In the genomic region with DNA sequence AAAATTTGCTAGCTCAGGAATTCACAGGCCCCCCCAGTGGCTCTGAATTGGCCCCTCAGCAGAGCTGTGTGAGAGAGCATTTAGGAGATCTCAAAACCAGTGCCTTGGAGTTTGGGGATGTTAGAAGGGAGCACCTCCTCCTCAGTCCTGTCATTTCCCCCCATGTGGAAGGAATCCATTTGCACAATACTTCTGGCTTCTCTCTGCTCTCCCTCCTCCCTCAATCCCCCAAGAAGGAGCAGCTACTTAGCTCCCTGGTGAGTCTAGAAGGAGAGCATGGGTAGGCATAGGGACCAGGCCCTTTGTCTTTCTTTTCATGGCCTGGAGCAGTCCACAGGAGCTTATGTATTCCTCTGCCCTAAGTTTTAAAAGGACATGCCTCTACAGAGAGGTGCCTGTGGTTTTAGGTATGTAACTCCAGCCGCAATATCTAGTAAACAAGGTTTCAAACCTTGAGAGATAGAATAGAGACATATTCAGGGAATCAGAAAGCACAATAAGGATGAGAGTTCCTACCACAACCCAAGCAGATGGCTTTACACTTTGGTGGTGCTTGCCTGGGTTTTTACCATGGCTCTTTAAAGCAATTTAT, we compare ENCODE assay signal across 39 cellular contexts.
"Had no signal": no experiment of that assay in that cellular context is flagged by ENCODE, and none has a peak within 500 bp of the region (broad histone marks: within the 10 kb centered on the region; RNA-seq: fewer than 3 reads in every experiment).

No MANE protein-coding gene starts in this region.

- H3K27ac Mint-ChIP-seq: activated CD4-positive, alpha-beta T cell treated with anti-CD3 and anti-CD28 coated beads, Interleukin-2, amount 10 ng/mL, durations not matched to agents 7 days and 5 days; activated CD8-positive, alpha-beta T cell treated with anti-CD3 and anti-CD28 coated beads for 36 hours; activated naive CD4-positive, alpha-beta T cell treated with anti-CD3 and anti-CD28 coated beads for 36 hours; activated naive CD4-positive, alpha-beta T cell treated with anti-CD3 and anti-CD28 coated beads, Interleukin-2, amount 50 U/mL, for 24 hours; activated naive CD8-positive, alpha-beta T cell treated with anti-CD3 and anti-CD28 coated beads for 36 hours; activated naive CD8-positive, alpha-beta T cell treated with anti-CD3 and anti-CD28 coated beads, Interleukin-2, amount 50 U/mL, for 24 hours; activated T-helper 1 cell treated with anti-CD3 and anti-CD28 coated beads, Interleukin-12 subunit alpha, Interleukin-12 subunit beta, Interleukin-2, Interleukin-4 antibody, amounts not matched to agents 30 ng/mL and 10 ng/mL and 1 ng/mL, durations not matched to agents 14 hours and 24 hours and 36 hours; activated T-helper 2 cell treated with anti-CD3 and anti-CD28 coated beads, Interferon-gamma antibody, Interleukin-2, Interleukin-4, amounts not matched to agents 10 μg/mL and 5 μg/mL and 100 μg/mL, durations not matched to agents 14 hours and 24 hours and 36 hours; T-helper 17 cell; T-helper 2 cell treated with Interferon-gamma antibody and Interleukin-4, amounts not matched to agents 5 μg/mL and 100 μg/mL, for 36 hours had no signal

- FAIRE-seq: endometrium, endothelial cell of umbilical vein, frontal cortex had no signal

- H3K27me3 ChIP-seq: adrenal gland, body of pancreas, breast epithelium, cardiac muscle cell, colonic mucosa had no signal

- H3K4me1 Mint-ChIP-seq: activated CD4-positive, alpha-beta T cell treated with anti-CD3 and anti-CD28 coated beads, Interleukin-2, amount 10 ng/mL, durations not matched to agents 7 days and 5 days; activated naive CD4-positive, alpha-beta T cell treated with anti-CD3 and anti-CD28 coated beads, Interleukin-2, amount 50 U/mL, for 24 hours; activated naive CD8-positive, alpha-beta T cell treated with anti-CD3 and anti-CD28 coated beads for 36 hours; activated naive CD8-positive, alpha-beta T cell treated with anti-CD3 and anti-CD28 coated beads, Interleukin-2, amount 50 U/mL, for 24 hours; T-helper 17 cell had no signal

- H3K27ac ChIP-seq: adrenal gland, body of pancreas, breast epithelium, cardiac muscle cell, colonic mucosa, epithelial cell of prostate, heart left ventricle, WERI-Rb-1 had no signal

- H3K4me3 Mint-ChIP-seq: activated CD4-positive, alpha-beta T cell treated with anti-CD3 and anti-CD28 coated beads, Interleukin-2, amount 10 ng/mL, durations not matched to agents 7 days and 5 days; activated CD8-positive, alpha-beta T cell treated with anti-CD3 and anti-CD28 coated beads for 36 hours; activated naive CD4-positive, alpha-beta T cell treated with anti-CD3 and anti-CD28 coated beads for 36 hours; activated naive CD4-positive, alpha-beta T cell treated with anti-CD3 and anti-CD28 coated beads, Interleukin-2, amount 50 U/mL, for 24 hours; activated naive CD8-positive, alpha-beta T cell treated with anti-CD3 and anti-CD28 coated beads for 36 hours; activated naive CD8-positive, alpha-beta T cell treated with anti-CD3 and anti-CD28 coated beads, Interleukin-2, amount 50 U/mL, for 24 hours; activated T-helper 1 cell treated with anti-CD3 and anti-CD28 coated beads, Interleukin-12 subunit alpha, Interleukin-12 subunit beta, Interleukin-2, Interleukin-4 antibody, amounts not matched to agents 30 ng/mL and 10 ng/mL and 1 ng/mL, durations not matched to agents 14 hours and 24 hours and 36 hours; T-helper 17 cell; T-helper 2 cell treated with Interferon-gamma antibody and Interleukin-4, amounts not matched to agents 5 μg/mL and 100 μg/mL, for 36 hours had no signal

- H3K9me3 Mint-ChIP-seq: activated CD4-positive, alpha-beta T cell treated with anti-CD3 and anti-CD28 coated beads, Interleukin-2, amount 10 ng/mL, durations not matched to agents 7 days and 5 days; activated CD8-positive, alpha-beta T cell treated with anti-CD3 and anti-CD28 coated beads for 36 hours; activated naive CD4-positive, alpha-beta T cell treated with anti-CD3 and anti-CD28 coated beads for 36 hours; activated naive CD4-positive, alpha-beta T cell treated with anti-CD3 and anti-CD28 coated beads, Interleukin-2, amount 50 U/mL, for 24 hours; activated naive CD8-positive, alpha-beta T cell treated with anti-CD3 and anti-CD28 coated beads, Interleukin-2, amount 50 U/mL, for 24 hours; activated T-helper 1 cell treated with anti-CD3 and anti-CD28 coated beads, Interleukin-12 subunit alpha, Interleukin-12 subunit beta, Interleukin-2, Interleukin-4 antibody, amounts not matched to agents 30 ng/mL and 10 ng/mL and 1 ng/mL, durations not matched to agents 14 hours and 24 hours and 36 hours; activated T-helper 2 cell treated with anti-CD3 and anti-CD28 coated beads, Interferon-gamma antibody, Interleukin-2, Interleukin-4, amounts not matched to agents 10 μg/mL and 5 μg/mL and 100 μg/mL, durations not matched to agents 14 hours and 24 hours and 36 hours; T-helper 2 cell treated with Interferon-gamma antibody and Interleukin-4, amounts not matched to agents 5 μg/mL and 100 μg/mL, for 36 hours had no signal

- H3K36me3 Mint-ChIP-seq: activated naive CD8-positive, alpha-beta T cell treated with anti-CD3 and anti-CD28 coated beads for 36 hours had no signal

- H3K36me3 ChIP-seq: adrenal gland, breast epithelium, cardiac muscle cell, colonic mucosa, heart left ventricle, WERI-Rb-1 had no signal

- H3K4me1 ChIP-seq: adrenal gland, body of pancreas, breast epithelium, colonic mucosa had no signal

- DNase-seq: activated CD4-positive, alpha-beta T cell treated with anti-CD3 and anti-CD28 coated beads for 4 hours; activated CD4-positive, alpha-beta T cell treated with anti-CD3 and anti-CD28 coated beads, Interleukin-2, amount 10 ng/mL, durations not matched to agents 7 days and 5 days; activated CD4-positive, alpha-beta T cell treated with anti-CD3 and anti-CD28 coated beads, Interleukin-2, amount 50 U/mL, for 4 hours; activated CD4-positive, CD25-positive, alpha-beta regulatory T cell; activated CD4-positive, CD25-positive, alpha-beta regulatory T cell treated with anti-CD3 and anti-CD28 coated beads, Interleukin-2, amount 50 U/mL, for 72 hours; activated CD8-positive, alpha-beta memory T cell treated with anti-CD3 and anti-CD28 coated beads for 24 hours; activated CD8-positive, alpha-beta memory T cell treated with anti-CD3 and anti-CD28 coated beads, Interleukin-2, amount 50 U/mL, for 4 hours; activated CD8-positive, alpha-beta T cell treated with anti-CD3 and anti-CD28 coated beads for 36 hours; activated effector memory CD4-positive, alpha-beta T cell treated with anti-CD3 and anti-CD28 coated beads, Interleukin-2, amount 50 U/mL, for 16 hours; activated naive CD4-positive, alpha-beta T cell treated with anti-CD3 and anti-CD28 coated beads for 36 hours; activated naive CD8-positive, alpha-beta T cell treated with anti-CD3 and anti-CD28 coated beads for 36 hours; activated naive CD8-positive, alpha-beta T cell treated with anti-CD3 and anti-CD28 coated beads, Interleukin-2, amount 50 U/mL, for 24 hours; activated T-cell treated with anti-CD3 and anti-CD28 coated beads, Interleukin-2, amount 50 U/mL, for 1 hour; activated T-cell treated with anti-CD3 and anti-CD28 coated beads, Interleukin-2, amount 50 U/mL, for 48 hours; adrenal gland; amygdala; aorta; body of pancreas; central memory CD4-positive, alpha-beta T cell; cerebellar nuclear complex; colonic mucosa; effector CD8-positive, alpha-beta T cell; foreskin fibroblast; glutamatergic neuron; heart left ventricle; T-helper 1 cell; T-helper 17 cell; T1000; WERI-Rb-1 had no signal

- H3K9me3 ChIP-seq: adrenal gland, body of pancreas, colonic mucosa had no signal

- H3K4me3 ChIP-seq: adrenal gland, body of pancreas, breast epithelium, cardiac muscle cell, colonic mucosa, heart left ventricle had no signal

- ATAC-seq: activated CD8-positive, alpha-beta T cell treated with anti-CD3 and anti-CD28 coated beads for 36 hours; activated naive CD8-positive, alpha-beta T cell treated with anti-CD3 and anti-CD28 coated beads, Interleukin-2, amount 50 U/mL, for 24 hours; body of pancreas; heart left ventricle; T-helper 17 cell had no signal
